Comparison of ENCODE assay signal across 8 cellular contexts in genomic region chr6:127342946-127343752, GRCh38. TPM values are rescaled to one million over a fixed set of nuclear protein-coding genes. Genes with fewer than 3 reads are reported as not detected.
DNase-seq lines count a peak whose midpoint lies in the region; ATAC-seq and TF ChIP-seq lines count a peak whose summit lies in the region.

TSS of gene ECHDC1 (minus strand) at chr6:127343609. CDS start at chr6:127331028, 12,581 bp downstream.

- H3K36me3 Mint-ChIP-seq in activated T-helper 2 cell treated with anti-CD3 and anti-CD28 coated beads, Interferon-gamma antibody, Interleukin-2, Interleukin-4, amounts not matched to agents 10 μg/mL and 5 μg/mL and 100 μg/mL, durations not matched to agents 14 hours and 24 hours and 36 hours (ENCODE audit: low read depth) = peaks cover 10% of the 10 kb centered on the region

- CTCF ChIA-PET in RWPE1 (lab: Yijun Ruan, JAX) = interaction anchor here (0.8 kb wide), 1 partner anchor 77 kb away, joined by 4 read pairs; no protein-coding TSS in a partner anchor

- no peaks in the 10 kb centered on the region for H3K9me3 Mint-ChIP-seq in activated T-helper 2 cell treated with anti-CD3 and anti-CD28 coated beads, Interferon-gamma antibody, Interleukin-2, Interleukin-4, amounts not matched to agents 10 μg/mL and 5 μg/mL and 100 μg/mL, durations not matched to agents 14 hours and 24 hours and 36 hours

- peaks cover 19% of the 10 kb centered on the region for H3K4me1 Mint-ChIP-seq in activated T-helper 2 cell treated with anti-CD3 and anti-CD28 coated beads, Interferon-gamma antibody, Interleukin-2, Interleukin-4, amounts not matched to agents 10 μg/mL and 5 μg/mL and 100 μg/mL, durations not matched to agents 14 hours and 24 hours and 36 hours (ENCODE audit: low read depth)

- DNase-seq in Karpas-422 = peak; percentile 92
- peak; percentile 63 for DNase-seq in RWPE1 (ENCODE audit: low spot score)
- peak; percentile 65 for DNase-seq in activated T-helper 2 cell treated with anti-CD3 and anti-CD28 coated beads, Interferon-gamma antibody, Interleukin-2, Interleukin-4, amounts not matched to agents 10 μg/mL and 5 μg/mL and 100 μg/mL, durations not matched to agents 14 hours and 24 hours and 36 hours (ENCODE audit: low spot score)
- peak; percentile 61 to 76 for DNase-seq in foreskin keratinocyte

- ATAC-seq in GM21825 (IDR thresholded peaks at IDR 0.05; ENCODE audit: unreplicated experiment) (peak; percentile 72), foreskin keratinocyte (peak; percentile 83)

- H3K27me3 ChIP-seq in DOHH2 (ENCODE audit: control insufficient read depth, low read length) (no peaks in the 10 kb centered on the region), Karpas-422 (ENCODE audit: low read length) (no peaks in the 10 kb centered on the region), foreskin keratinocyte (no peaks in the 10 kb centered on the region), neuron (ENCODE audit: insufficient read depth, low read length) (no peaks in the 10 kb centered on the region), subcutaneous abdominal adipose tissue (ENCODE audit: control insufficient read depth in 5 of 5, insufficient read depth in 4 of 5, low read length in 5 of 5) (no peaks in the 10 kb centered on the region)

- H3K4me1 ChIP-seq in DOHH2 (ENCODE audit: control insufficient read depth, low read length) (peaks cover 46% of the 10 kb centered on the region), Karpas-422 (ENCODE audit: low read length) (peaks cover 44% of the 10 kb centered on the region), foreskin keratinocyte (peaks cover 17% of the 10 kb centered on the region), neuron (ENCODE audit: insufficient read depth, low read length) (peaks cover 32% of the 10 kb centered on the region), subcutaneous abdominal adipose tissue (ENCODE audit: control insufficient read depth in 5 of 5, insufficient read depth in 5 of 5, low read length in 5 of 5) (peaks cover 8 to 50% (median 41%) of the 10 kb centered on the region in 5 donors)

- H3K4me3 ChIP-seq in DOHH2 (ENCODE audit: low read length) = peak within 1 kb of the TSS; percentile 96
- H3K4me3 ChIP-seq in Karpas-422 (ENCODE audit: low read length) = peak within 1 kb of the TSS; percentile 98
- H3K4me3 ChIP-seq in neuron (ENCODE audit: low read length) = peak within 1 kb of the TSS; percentile 87
- peak within 1 kb of the TSS; percentile 89 to 100 (median 99) for H3K4me3 ChIP-seq in subcutaneous abdominal adipose tissue (ENCODE audit: low read depth in 1 of 5, low read length in 5 of 5)

- H3K4me2 ChIP-seq in DOHH2 (ENCODE audit: low read length) (peak within 1 kb of the TSS; percentile 97), Karpas-422 (ENCODE audit: low read depth, low read length, poor library complexity, severe bottlenecking) (peak within 1 kb of the TSS; percentile 78)

- peak within 1 kb of the TSS; percentile 74 for H3K27ac ChIP-seq in DOHH2 (ENCODE audit: low read depth, low read length)
- H3K27ac ChIP-seq in Karpas-422 (ENCODE audit: low read length) = peak within 1 kb of the TSS; percentile 57
- peak within 1 kb of the TSS; percentile 89 for H3K27ac ChIP-seq in RWPE1
- H3K27ac ChIP-seq in foreskin keratinocyte = peak within 1 kb of the TSS; percentile 78
- peak within 1 kb of the TSS; percentile 92 for H3K27ac ChIP-seq in subcutaneous abdominal adipose tissue (ENCODE audit: low read depth, low read length)

- POLR2A ChIA-PET in RWPE1 (lab: Yijun Ruan, JAX; ENCODE audit: low non-redundant PET) = no interaction called here

- H3K79me2 ChIP-seq in DOHH2 (ENCODE audit: control insufficient read depth, low read length) = peaks cover 86% of the 10 kb centered on the region
- H3K79me2 ChIP-seq in Karpas-422 (ENCODE audit: low read length) = peaks cover 71% of the 10 kb centered on the region

- H3K36me3 ChIP-seq in DOHH2 (ENCODE audit: control insufficient read depth, low read length) = peaks cover 21% of the 10 kb centered on the region
- H3K36me3 ChIP-seq in Karpas-422 (ENCODE audit: insufficient read depth, low read length) = peaks cover 18% of the 10 kb centered on the region
- H3K36me3 ChIP-seq in neuron (ENCODE audit: insufficient read depth, low read length) = peaks cover 2% of the 10 kb centered on the region
- H3K36me3 ChIP-seq in subcutaneous abdominal adipose tissue (ENCODE audit: control insufficient read depth in 5 of 5, insufficient read depth in 5 of 5, low read length in 5 of 5) = no peaks in the 10 kb centered on the region

- H3K4me3 Mint-ChIP-seq in activated T-helper 2 cell treated with anti-CD3 and anti-CD28 coated beads, Interferon-gamma antibody, Interleukin-2, Interleukin-4, amounts not matched to agents 10 μg/mL and 5 μg/mL and 100 μg/mL, durations not matched to agents 14 hours and 24 hours and 36 hours (ENCODE audit: low read depth) = no peak within 1 kb of the TSS

- H3K9me3 ChIP-seq in DOHH2 (ENCODE audit: control insufficient read depth, insufficient read depth, low read length) (no peaks in the 10 kb centered on the region), Karpas-422 (ENCODE audit: low read length) (no peaks in the 10 kb centered on the region), neuron (ENCODE audit: low read length) (no peaks in the 10 kb centered on the region), subcutaneous abdominal adipose tissue (ENCODE audit: control insufficient read depth in 5 of 5, low read length in 5 of 5) (no peaks in the 10 kb centered on the region)

- H4K20me1 ChIP-seq in DOHH2 (ENCODE audit: control insufficient read depth, insufficient read depth, low read depth, low read length) (peaks cover 15% of the 10 kb centered on the region; the same call in 1 of the 2 replicates), Karpas-422 (ENCODE audit: insufficient read depth, low read depth, low read length) (no peaks in the 10 kb centered on the region)

- peaks cover 17% of the 10 kb centered on the region for H3F3A ChIP-seq in DOHH2 (ENCODE audit: control insufficient read depth, insufficient read depth)

- TF ChIP-seq CTCF in DOHH2 (IDR thresholded peaks at IDR 0.05; ENCODE audit: low read depth, low read length, poor library complexity, severe bottlenecking) = no peak
- no peak for TF ChIP-seq CTCF in RWPE1 (conservative IDR thresholded peaks at IDR 0.05; ENCODE audit: low read depth)
- peak; percentile 39 for TF ChIP-seq CTCF in foreskin keratinocyte (conservative IDR thresholded peaks at IDR 0.05)

- H3K27ac Mint-ChIP-seq in activated T-helper 2 cell treated with anti-CD3 and anti-CD28 coated beads, Interferon-gamma antibody, Interleukin-2, Interleukin-4, amounts not matched to agents 10 μg/mL and 5 μg/mL and 100 μg/mL, durations not matched to agents 14 hours and 24 hours and 36 hours = no peak within 1 kb of the TSS

- H3K9me2 ChIP-seq in DOHH2 (replicated peaks; ENCODE audit: control insufficient read depth, low read length) = no peaks in the 10 kb centered on the region
- H3K9me2 ChIP-seq in Karpas-422 (replicated peaks; ENCODE audit: insufficient read depth, low read length) = no peaks in the 10 kb centered on the region

- H2AFZ ChIP-seq in Karpas-422 (ENCODE audit: low read length) (peak within 1 kb of the TSS; percentile 97), neuron (ENCODE audit: low read depth, low read length) (peak within 1 kb of the TSS; percentile 13)

- no peaks in the 10 kb centered on the region for H3K27me3 Mint-ChIP-seq in activated T-helper 2 cell treated with anti-CD3 and anti-CD28 coated beads, Interferon-gamma antibody, Interleukin-2, Interleukin-4, amounts not matched to agents 10 μg/mL and 5 μg/mL and 100 μg/mL, durations not matched to agents 14 hours and 24 hours and 36 hours (ENCODE audit: low read depth)

- intact Hi-C loops in activated T-helper 2 cell treated with anti-CD3 and anti-CD28 coated beads, Interferon-gamma antibody, Interleukin-2, Interleukin-4, amounts not matched to agents 10 μg/mL and 5 μg/mL and 100 μg/mL, durations not matched to agents 14 hours and 24 hours and 36 hours (cut with micrococcal nuclease) = loop anchor here (1.0 to 5.0 kb wide), 6 partner anchors 41 to 173 kb away; partner anchors contain the start of gene RNF146

- H3K9ac ChIP-seq in Karpas-422 (ENCODE audit: low read length) (peak within 1 kb of the TSS; percentile 94), subcutaneous abdominal adipose tissue (ENCODE audit: low read length in 5 of 5) (peak within 1 kb of the TSS; percentile 70 to 98 (median 94))

RNA-seq across cellular contexts. Expression of gene ECHDC1, which starts in this region (rescaled TPM):
- 62.5 and 111 TPM in 2 replicates for total RNA-seq in Karpas-422 (2014; rRNA removed; shearing (Covaris generic); ENCODE audit: low replicate concordance)
- total RNA-seq in activated T-helper 2 cell treated with anti-CD3 and anti-CD28 coated beads, Interferon-gamma antibody, Interleukin-2, Interleukin-4, amounts not matched to agents 10 μg/mL and 5 μg/mL and 100 μg/mL, durations not matched to agents 14 hours and 24 hours and 36 hours = 60.9 and 61.6 TPM in 2 replicates
- total RNA-seq in foreskin keratinocyte = 47.0 and 48.6 TPM in 2 replicates
- 39.5 and 44.9 TPM in 2 replicates for polyA plus RNA-seq in foreskin keratinocyte

Comparison
In these comparisons a context has a peak if more than half of its experiments do, and no peak if none do; other contexts are left out.
1. Peak in every context shown above with its lines: DNase-seq, ATAC-seq, H3K4me3 ChIP-seq and H3K27ac ChIP-seq.